ENCODE assay signal across 9 cellular contexts in the genomic region with DNA sequence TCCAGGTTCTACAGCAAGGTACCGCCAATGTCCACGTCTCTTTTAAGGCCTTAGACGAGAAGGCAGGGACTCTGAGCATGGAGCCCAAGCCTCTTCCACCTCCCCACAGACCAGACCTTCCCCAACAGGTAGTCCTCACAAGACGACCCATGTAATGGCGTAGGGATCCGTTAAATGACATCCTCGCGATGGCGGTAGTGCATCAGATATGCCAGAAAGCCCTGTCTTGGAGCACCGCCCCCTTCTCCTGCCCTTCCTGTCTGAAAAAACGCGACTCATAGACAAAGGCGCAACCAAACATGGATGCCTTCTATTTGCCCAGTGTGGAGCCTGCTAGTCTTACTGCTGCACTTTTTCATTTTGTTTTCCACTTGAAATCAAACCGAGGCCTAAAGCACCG.
A peak's percentile ranks its signal among the peaks of the same experiment; 100 is the strongest.
DNase-seq lines count a peak whose midpoint lies in the region; ATAC-seq and TF ChIP-seq lines count a peak whose summit lies in the region.
"Had no signal": no experiment of that assay in that cellular context is flagged by ENCODE, and none has a peak within 500 bp of the region (broad histone marks: within the 10 kb centered on the region; RNA-seq: fewer than 3 reads in every experiment).

No MANE protein-coding gene starts in this region.

- no peaks in the 10 kb centered on the region for H3K27me3 ChIP-seq in brain microvascular endothelial cell (replicated peaks)

- no peak overlapping the region for H3K27ac Mint-ChIP-seq in type B pancreatic cell

- no peaks in the 10 kb centered on the region for H3K36me3 ChIP-seq in brain microvascular endothelial cell (replicated peaks)
- H3K36me3 ChIP-seq: thoracic aorta had no signal

- H3K36me3 Mint-ChIP-seq in type B pancreatic cell, result no peaks in the 10 kb centered on the region

- H3K27me3 Mint-ChIP-seq in type B pancreatic cell, result no peaks in the 10 kb centered on the region

- DNase-seq in GM13976 (ENCODE audit: low spot score) (peak; percentile 28), brain microvascular endothelial cell (peak; percentile 77), pulmonary artery endothelial cell (ENCODE audit: low read depth, low spot score) (peak; percentile 71), NCI-H345 treated with DMSO at 0.1 percent for 48 hours (lab: John Stamatoyannopoulos, UW; ENCODE audit: unreplicated experiment) (no peak), HuH-7.5 (ENCODE audit: low spot score) (no peak), type B pancreatic cell (ENCODE audit: extremely low spot score, unreplicated experiment) (no peak)

- no peaks in the 10 kb centered on the region for H3K9me3 Mint-ChIP-seq in type B pancreatic cell

- peak; percentile 72 for ATAC-seq in HG03135 (IDR thresholded peaks at IDR 0.05; ENCODE audit: unreplicated experiment)
- no peak for ATAC-seq in HG02678 (IDR thresholded peaks at IDR 0.05; ENCODE audit: unreplicated experiment)

- TF ChIP-seq CTCF in GM13976 (IDR thresholded peaks at IDR 0.05; ENCODE audit: borderline replicate concordance, control extremely low read depth, extremely low read depth, insufficient read depth, missing control alignments), result peak; percentile 39
- TF ChIP-seq CTCF in brain microvascular endothelial cell (IDR thresholded peaks at IDR 0.05; ENCODE audit: low read depth, low read length, missing control alignments), result peak; percentile 53
- TF ChIP-seq CTCF in type B pancreatic cell (conservative IDR thresholded peaks at IDR 0.05), result no peak

- H3K4me3 Mint-ChIP-seq in type B pancreatic cell, result no peak overlapping the region

- H3K4me3 ChIP-seq in brain microvascular endothelial cell (ENCODE audit: low read depth, low read length), result peak overlapping the region; percentile 62
- H3K4me3 ChIP-seq: thoracic aorta had no signal

- H3K4me1 Mint-ChIP-seq in type B pancreatic cell (ENCODE audit: unreplicated experiment), result no peaks in the 10 kb centered on the region

- in situ Hi-C loops in GM13976 (cut with MboI; ENCODE audit: low sequenced_read_pairs, unreplicated experiment), result no loop called here
- in situ Hi-C loops in brain microvascular endothelial cell (cut with HindIII; ENCODE audit: low pct_ligation_motif_present, low sequenced_read_pairs), result no loop called here

- no peak overlapping the region for H3K27ac ChIP-seq in brain microvascular endothelial cell
- H3K27ac ChIP-seq: thoracic aorta had no signal

Comparison
In these comparisons a context has a peak if more than half of its experiments do, and no peak if none do; other contexts are left out.
1. DNase-seq: peak in GM13976 (single experiment), brain microvascular endothelial cell (single experiment) and pulmonary artery endothelial cell (single experiment); none in NCI-H345 treated with DMSO at 0.1 percent for 48 hours (single experiment), HuH-7.5 (single experiment) and type B pancreatic cell (single experiment).